ENCODE assay signal across 2 cellular contexts in the genomic region with DNA sequence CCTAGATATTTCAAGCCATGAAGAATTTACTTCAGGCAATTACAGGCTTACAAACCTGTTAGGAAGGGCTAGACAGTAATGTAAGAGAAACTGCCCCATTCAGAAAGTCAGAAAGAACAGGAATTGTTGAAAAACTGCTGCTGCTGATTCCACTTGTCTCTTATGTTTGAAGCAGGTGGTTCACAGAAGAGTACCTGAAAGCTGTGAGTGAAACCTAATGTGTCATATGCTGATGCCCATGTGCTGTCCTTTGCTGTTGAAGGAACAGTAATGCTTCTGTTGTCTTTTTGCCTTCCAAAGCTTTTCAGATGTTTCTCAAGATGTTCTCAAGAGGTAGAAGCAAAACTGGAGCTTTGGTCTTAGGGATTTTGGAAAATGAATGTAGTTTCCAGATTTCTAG.
TF ChIP-seq lines count a peak whose summit lies in the region.

No MANE protein-coding gene starts in this region.

TF ChIP-seq in IMR-90, 13 proteins besides CTCF, POLR2A, EP300 and RAD21:
- TF ChIP-seq SMC3 (IDR thresholded peaks at IDR 0.05; ENCODE audit: low read depth, low read length) (no peak), MXI1 (IDR thresholded peaks at IDR 0.05; ENCODE audit: borderline replicate concordance, low read depth, low read length) (no peak), CHD1 (IDR thresholded peaks at IDR 0.05; ENCODE audit: low read depth, low read length) (no peak), CEBPB (IDR thresholded peaks at IDR 0.05; ENCODE audit: low read depth, low read length) (no peak), FOS (IDR thresholded peaks at IDR 0.05; ENCODE audit: low read depth, low read length) (no peak), NFE2L2 (IDR thresholded peaks at IDR 0.05; ENCODE audit: low read depth, low read length) (no peak), BHLHE40 (IDR thresholded peaks at IDR 0.05; ENCODE audit: low read depth, low read length) (no peak)
- TF ChIP-seq, protein P1, sequence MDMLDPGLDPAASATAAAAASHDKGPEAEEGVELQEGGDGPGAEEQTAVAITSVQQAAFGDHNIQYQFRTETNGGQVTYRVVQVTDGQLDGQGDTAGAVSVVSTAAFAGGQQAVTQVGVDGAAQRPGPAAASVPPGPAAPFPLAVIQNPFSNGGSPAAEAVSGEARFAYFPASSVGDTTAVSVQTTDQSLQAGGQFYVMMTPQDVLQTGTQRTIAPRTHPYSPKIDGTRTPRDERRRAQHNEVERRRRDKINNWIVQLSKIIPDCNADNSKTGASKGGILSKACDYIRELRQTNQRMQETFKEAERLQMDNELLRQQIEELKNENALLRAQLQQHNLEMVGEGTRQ (IDR thresholded peaks at IDR 0.05; ENCODE audit: low read depth, low read length), result no peak
TF ChIP-seq in IMR-90: peak in this region for 0.

TF ChIP-seq in WTC11, 78 proteins besides CTCF, POLR2A, EP300 and RAD21:
- TF ChIP-seq, protein P2, sequence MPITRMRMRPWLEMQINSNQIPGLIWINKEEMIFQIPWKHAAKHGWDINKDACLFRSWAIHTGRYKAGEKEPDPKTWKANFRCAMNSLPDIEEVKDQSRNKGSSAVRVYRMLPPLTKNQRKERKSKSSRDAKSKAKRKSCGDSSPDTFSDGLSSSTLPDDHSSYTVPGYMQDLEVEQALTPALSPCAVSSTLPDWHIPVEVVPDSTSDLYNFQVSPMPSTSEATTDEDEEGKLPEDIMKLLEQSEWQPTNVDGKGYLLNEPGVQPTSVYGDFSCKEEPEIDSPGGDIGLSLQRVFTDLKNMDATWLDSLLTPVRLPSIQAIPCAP (CRISPR knock-in tag; IDR thresholded peaks at IDR 0.05), result no peak
- TF ChIP-seq, protein P3, sequence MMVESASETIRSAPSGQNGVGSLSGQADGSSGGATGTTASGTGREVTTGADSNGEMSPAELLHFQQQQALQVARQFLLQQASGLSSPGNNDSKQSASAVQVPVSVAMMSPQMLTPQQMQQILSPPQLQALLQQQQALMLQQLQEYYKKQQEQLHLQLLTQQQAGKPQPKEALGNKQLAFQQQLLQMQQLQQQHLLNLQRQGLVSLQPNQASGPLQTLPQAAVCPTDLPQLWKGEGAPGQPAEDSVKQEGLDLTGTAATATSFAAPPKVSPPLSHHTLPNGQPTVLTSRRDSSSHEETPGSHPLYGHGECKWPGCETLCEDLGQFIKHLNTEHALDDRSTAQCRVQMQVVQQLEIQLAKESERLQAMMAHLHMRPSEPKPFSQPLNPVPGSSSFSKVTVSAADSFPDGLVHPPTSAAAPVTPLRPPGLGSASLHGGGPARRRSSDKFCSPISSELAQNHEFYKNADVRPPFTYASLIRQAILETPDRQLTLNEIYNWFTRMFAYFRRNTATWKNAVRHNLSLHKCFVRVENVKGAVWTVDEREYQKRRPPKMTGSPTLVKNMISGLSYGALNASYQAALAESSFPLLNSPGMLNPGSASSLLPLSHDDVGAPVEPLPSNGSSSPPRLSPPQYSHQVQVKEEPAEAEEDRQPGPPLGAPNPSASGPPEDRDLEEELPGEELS (CRISPR knock-in tag; IDR thresholded peaks at IDR 0.05), result no peak
- TF ChIP-seq FOXJ3 (CRISPR knock-in tag; IDR thresholded peaks at IDR 0.05; ENCODE audit: borderline replicate concordance), result no peak
- TF ChIP-seq, protein P4, sequence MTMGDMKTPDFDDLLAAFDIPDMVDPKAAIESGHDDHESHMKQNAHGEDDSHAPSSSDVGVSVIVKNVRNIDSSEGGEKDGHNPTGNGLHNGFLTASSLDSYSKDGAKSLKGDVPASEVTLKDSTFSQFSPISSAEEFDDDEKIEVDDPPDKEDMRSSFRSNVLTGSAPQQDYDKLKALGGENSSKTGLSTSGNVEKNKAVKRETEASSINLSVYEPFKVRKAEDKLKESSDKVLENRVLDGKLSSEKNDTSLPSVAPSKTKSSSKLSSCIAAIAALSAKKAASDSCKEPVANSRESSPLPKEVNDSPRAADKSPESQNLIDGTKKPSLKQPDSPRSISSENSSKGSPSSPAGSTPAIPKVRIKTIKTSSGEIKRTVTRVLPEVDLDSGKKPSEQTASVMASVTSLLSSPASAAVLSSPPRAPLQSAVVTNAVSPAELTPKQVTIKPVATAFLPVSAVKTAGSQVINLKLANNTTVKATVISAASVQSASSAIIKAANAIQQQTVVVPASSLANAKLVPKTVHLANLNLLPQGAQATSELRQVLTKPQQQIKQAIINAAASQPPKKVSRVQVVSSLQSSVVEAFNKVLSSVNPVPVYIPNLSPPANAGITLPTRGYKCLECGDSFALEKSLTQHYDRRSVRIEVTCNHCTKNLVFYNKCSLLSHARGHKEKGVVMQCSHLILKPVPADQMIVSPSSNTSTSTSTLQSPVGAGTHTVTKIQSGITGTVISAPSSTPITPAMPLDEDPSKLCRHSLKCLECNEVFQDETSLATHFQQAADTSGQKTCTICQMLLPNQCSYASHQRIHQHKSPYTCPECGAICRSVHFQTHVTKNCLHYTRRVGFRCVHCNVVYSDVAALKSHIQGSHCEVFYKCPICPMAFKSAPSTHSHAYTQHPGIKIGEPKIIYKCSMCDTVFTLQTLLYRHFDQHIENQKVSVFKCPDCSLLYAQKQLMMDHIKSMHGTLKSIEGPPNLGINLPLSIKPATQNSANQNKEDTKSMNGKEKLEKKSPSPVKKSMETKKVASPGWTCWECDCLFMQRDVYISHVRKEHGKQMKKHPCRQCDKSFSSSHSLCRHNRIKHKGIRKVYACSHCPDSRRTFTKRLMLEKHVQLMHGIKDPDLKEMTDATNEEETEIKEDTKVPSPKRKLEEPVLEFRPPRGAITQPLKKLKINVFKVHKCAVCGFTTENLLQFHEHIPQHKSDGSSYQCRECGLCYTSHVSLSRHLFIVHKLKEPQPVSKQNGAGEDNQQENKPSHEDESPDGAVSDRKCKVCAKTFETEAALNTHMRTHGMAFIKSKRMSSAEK (CRISPR knock-in tag; IDR thresholded peaks at IDR 0.05; ENCODE audit: borderline replicate concordance), result no peak
TF ChIP-seq in WTC11: peak in this region for 0.
